19 cellular contexts compared by ENCODE assay signal in the genomic region with DNA sequence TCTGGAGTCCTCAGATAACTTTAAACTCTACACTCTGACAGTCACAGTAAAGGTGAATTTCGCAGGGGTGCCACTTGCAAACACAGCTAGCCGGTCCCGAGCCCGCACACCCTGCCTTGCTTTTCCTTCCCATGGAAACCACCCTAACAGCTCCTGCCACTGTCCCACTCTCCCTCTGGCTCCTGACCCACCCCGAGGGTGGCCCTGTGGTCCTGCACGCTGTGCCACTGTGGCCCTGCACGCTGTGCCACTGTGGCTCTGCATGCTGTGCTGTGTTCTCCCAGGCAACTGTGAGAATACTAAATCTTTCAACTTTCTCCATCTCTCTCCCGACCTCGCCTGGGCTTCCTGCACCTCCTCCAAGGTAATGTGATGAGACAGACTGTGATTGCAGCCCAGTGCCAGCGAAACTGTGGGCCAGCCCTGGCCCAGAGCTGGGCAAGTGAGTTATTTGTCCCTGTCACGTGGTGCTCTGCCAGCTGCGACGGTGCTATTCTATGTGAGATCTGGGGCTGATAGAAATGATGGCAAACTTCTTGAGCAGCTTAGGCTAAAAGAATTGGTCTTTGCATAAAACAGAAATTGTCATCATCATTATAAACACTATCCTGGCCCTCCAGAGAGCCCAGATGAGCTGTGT.
A peak's percentile ranks its signal among the peaks of the same experiment; 100 is the strongest.
DNase-seq lines count a peak whose midpoint lies in the region; ATAC-seq, FAIRE-seq and TF ChIP-seq lines count a peak whose summit lies in the region.
"Had no signal": no experiment of that assay in that cellular context is flagged by ENCODE, and none has a peak within 500 bp of the region (broad histone marks: within the 10 kb centered on the region; RNA-seq: fewer than 3 reads in every experiment).

No MANE protein-coding gene starts in this region.

- no peaks in the 10 kb centered on the region for H4K20me1 ChIP-seq in K562 (replicated peaks; ENCODE audit: control insufficient read depth, insufficient read depth, low read length)

- H3K27ac ChIP-seq in K562 (ENCODE audit: extremely low read depth, low read depth, low read length) (no peak overlapping the region), gastrocnemius medialis (peak overlapping the region; percentile 93 to 100 (median 98))
- H3K27ac ChIP-seq: lower lobe of right lung, upper lobe of left lung had no signal

- intact Hi-C loops in K562 (cut with micrococcal nuclease) (no loop called here), gastrocnemius medialis (cut with DNase I; ENCODE audit: low total_unique reads) (no loop called here)

- in situ Hi-C loops in K562 (cut with MboI) = no loop called here
- in situ Hi-C loops in gastrocnemius medialis (cut with MboI; ENCODE audit: low sequenced_read_pairs in 4 of 4) = no loop called here

- CTCF ChIA-PET in K562 (lab: Yijun Ruan, JAX; ENCODE audit: low intra/inter-chr PET ratio) = no interaction called here

- DNase-seq in NCI-H510A treated with DMSO at 0.1 percent for 48 hours (lab: John Stamatoyannopoulos, UW) (peak; percentile 16), NCI-H510A (lab: John Stamatoyannopoulos, UW) (no peak), K562 (ENCODE audit: extremely low read depth in 1 of 4, low spot score in 3 of 4) (no peak), medulla oblongata (ENCODE audit: extremely low spot score) (peak; percentile 76), gastrocnemius medialis (peak; percentile 79 to 90), HK-2 (ENCODE audit: unreplicated experiment) (no peak), NCI-H82 (lab: John Stamatoyannopoulos, UW) (no peak)
- no peak for DNase-seq in effector CD8-positive, alpha-beta T cell (lab: John Stamatoyannopoulos, UW)
- DNase-seq: activated naive CD4-positive, alpha-beta T cell treated with anti-CD3 and anti-CD28 coated beads for 36 hours; CD4-positive, alpha-beta T cell; DMS79 treated with DMSO at 0.1 percent for 48 hours; effector CD4-positive, alpha-beta T cell; lower lobe of right lung; NCI-H1694 treated with DMSO at 0.1 percent for 48 hours; NCI-H446; T1000 had no signal

- H3K9me1 ChIP-seq in K562 (ENCODE audit: control insufficient read depth, insufficient read depth, low read length) = no peaks in the 10 kb centered on the region

- TF ChIP-seq RAD21 in K562 (CRISPR knock-in tag; conservative IDR thresholded peaks at IDR 0.05 in 1 of 2, IDR thresholded peaks at IDR 0.05 in 1 of 2) = no peak

- TF ChIP-seq POLR2A in K562 (conservative IDR thresholded peaks at IDR 0.05) = no peak
- peak; percentile 22 to 34 for TF ChIP-seq POLR2A in gastrocnemius medialis (IDR thresholded peaks at IDR 0.05)

- 65% methylated on average over 13 of the region's 13 CpGs for WGBS in K562 (ENCODE audit: insufficient coverage, low coverage, missing lambda C conversion rate)

- no TSS peak for BruUV-seq in K562 (replicated peaks; lab: Mats Ljungman, UMichigan)

- peaks cover 30 to 45% of the 10 kb centered on the region in 2 experiments for H3K4me1 ChIP-seq in K562 (replicated peaks in 1 of 2; ENCODE audit: control insufficient read depth in 2 of 2, insufficient read depth in 2 of 2, low read length in 2 of 2)
- peaks cover 83 to 92% of the 10 kb centered on the region in 2 donors for H3K4me1 ChIP-seq in gastrocnemius medialis

- ATAC-seq in K562 = no peak
- peak; percentile 38 to 41 for ATAC-seq in gastrocnemius medialis
- ATAC-seq: lower lobe of right lung had no signal

- H3K9me3 ChIP-seq in K562 (replicated peaks; ENCODE audit: control insufficient read depth, insufficient read depth, low read depth, low read length) = no peaks in the 10 kb centered on the region
- H3K9me3 ChIP-seq in gastrocnemius medialis = no peaks in the 10 kb centered on the region
- H3K9me3 ChIP-seq: HAP-1, lower lobe of right lung, upper lobe of left lung had no signal

- H3K4me3 ChIP-seq in K562 (no peak overlapping the region), gastrocnemius medialis (no peak overlapping the region)
- H3K4me3 ChIP-seq: HAP-1, lower lobe of right lung, smooth muscle cell, upper lobe of left lung had no signal

- no peak for FAIRE-seq in K562 (lab: Jason Lieb, UNC)

- no peak for TF ChIP-seq EP300 in K562 (IDR thresholded peaks at IDR 0.05; ENCODE audit: low read length)

- peak overlapping the region in 1 of 2 experiments; percentile 30; a peak in 1 of 4 replicates for H3K9ac ChIP-seq in K562 (ENCODE audit: insufficient read depth in 1 of 2, low read depth in 2 of 2, low read length in 2 of 2)

- H3K36me3 ChIP-seq in K562 (ENCODE audit: control insufficient read depth, insufficient read depth, low read length) (no peaks in the 10 kb centered on the region), gastrocnemius medialis (no peaks in the 10 kb centered on the region)
- H3K36me3 ChIP-seq: HAP-1, lower lobe of right lung, upper lobe of left lung had no signal

- POLR2A ChIA-PET in K562 (lab: Yijun Ruan, JAX) = interaction anchor here (0.7 to 2.0 kb wide), 2 partner anchors 13 to 43 kb away, joined by 3 to 5 read pairs; no protein-coding TSS in a partner anchor

- H3K27me3 ChIP-seq in K562 (ENCODE audit: control insufficient read depth in 2 of 2, insufficient read depth in 2 of 2, low read length in 2 of 2) (no peaks in the 10 kb centered on the region), gastrocnemius medialis (no peaks in the 10 kb centered on the region)
- H3K27me3 ChIP-seq: upper lobe of left lung had no signal

- no peaks in the 10 kb centered on the region for H3K79me2 ChIP-seq in K562 (ENCODE audit: control insufficient read depth, insufficient read depth, low read length)

- H2AFZ ChIP-seq in K562 (ENCODE audit: low read depth, low read length) = no peak overlapping the region

- TF ChIP-seq CTCF in K562 (IDR thresholded peaks at IDR 0.05 in 2 of 3, conservative IDR thresholded peaks at IDR 0.05 in 1 of 3; ENCODE audit: insufficient read depth in 2 of 3, low read depth in 1 of 3, low read length in 3 of 3) = no peak
- no peak for TF ChIP-seq CTCF in gastrocnemius medialis (IDR thresholded peaks at IDR 0.05 in 4 of 5, conservative IDR thresholded peaks at IDR 0.05 in 1 of 5)

- H3K4me2 ChIP-seq in K562 (ENCODE audit: insufficient read depth, low read length) = no peak overlapping the region

TF ChIP-seq in K562, 482 proteins besides CTCF, POLR2A, EP300 and RAD21:
- no peak for TF ChIP-seq BRF1 (IDR thresholded peaks at IDR 0.05; ENCODE audit: borderline replicate concordance, extremely low read depth, insufficient read length)
- TF ChIP-seq, protein P1, sequence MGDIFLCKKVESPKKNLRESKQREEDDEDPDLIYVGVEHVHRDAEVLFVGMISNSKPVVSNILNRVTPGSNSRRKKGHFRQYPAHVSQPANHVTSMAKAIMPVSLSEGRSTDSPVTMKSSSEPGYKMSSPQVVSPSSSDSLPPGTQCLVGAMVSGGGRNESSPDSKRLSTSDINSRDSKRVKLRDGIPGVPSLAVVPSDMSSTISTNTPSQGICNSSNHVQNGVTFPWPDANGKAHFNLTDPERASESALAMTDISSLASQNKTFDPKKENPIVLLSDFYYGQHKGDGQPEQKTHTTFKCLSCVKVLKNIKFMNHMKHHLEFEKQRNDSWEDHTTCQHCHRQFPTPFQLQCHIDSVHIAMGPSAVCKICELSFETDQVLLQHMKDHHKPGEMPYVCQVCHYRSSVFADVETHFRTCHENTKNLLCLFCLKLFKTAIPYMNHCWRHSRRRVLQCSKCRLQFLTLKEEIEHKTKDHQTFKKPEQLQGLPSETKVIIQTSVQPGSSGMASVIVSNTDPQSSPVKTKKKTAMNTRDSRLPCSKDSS (IDR thresholded peaks at IDR 0.05; ENCODE audit: low read depth, partially characterized antibody) = no peak
- no peak for TF ChIP-seq KLF1 (tag; IDR thresholded peaks at IDR 0.05)
- TF ChIP-seq SRSF3 (IDR thresholded peaks at IDR 0.05; ENCODE audit: insufficient read depth, low read length) = no peak
- TF ChIP-seq MLX (CRISPR knock-in tag; conservative IDR thresholded peaks at IDR 0.05) = no peak
- TF ChIP-seq, protein P2, sequence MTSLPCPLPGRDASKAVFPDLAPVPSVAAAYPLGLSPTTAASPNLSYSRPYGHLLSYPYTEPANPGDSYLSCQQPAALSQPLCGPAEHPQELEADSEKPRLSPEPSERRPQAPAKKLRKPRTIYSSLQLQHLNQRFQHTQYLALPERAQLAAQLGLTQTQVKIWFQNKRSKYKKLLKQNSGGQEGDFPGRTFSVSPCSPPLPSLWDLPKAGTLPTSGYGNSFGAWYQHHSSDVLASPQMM (CRISPR knock-in tag; IDR thresholded peaks at IDR 0.05) = no peak
- TF ChIP-seq ASH1L (IDR thresholded peaks at IDR 0.05; ENCODE audit: borderline replicate concordance, low read depth, partially characterized antibody) = no peak
- TF ChIP-seq KDM5B (IDR thresholded peaks at IDR 0.05; ENCODE audit: insufficient replicate concordance, low read depth, low read length) = peak; percentile 26
- no peak for TF ChIP-seq ADNP (tag; IDR thresholded peaks at IDR 0.05)

Comparison
In these comparisons a context has a peak if more than half of its experiments do, and no peak if none do; other contexts are left out.
1. DNase-seq: peak in NCI-H510A treated with DMSO at 0.1 percent for 48 hours (single experiment), medulla oblongata (single experiment) and gastrocnemius medialis (2 of 2); none in NCI-H510A (single experiment), K562 (0 of 4), HK-2 (single experiment), effector CD8-positive, alpha-beta T cell (single experiment) and NCI-H82 (single experiment).